Comparison of ENCODE assay signal across 24 cellular contexts in genomic region chr17:71535311-71535710, GRCh38.
"Had no signal": no experiment of that assay in that cellular context is flagged by ENCODE, and none has a peak within 500 bp of the region (broad histone marks: within the 10 kb centered on the region; RNA-seq: fewer than 3 reads in every experiment).

No MANE protein-coding gene starts in this region.

- H3K27me3 ChIP-seq: brain microvascular endothelial cell had no signal

- H3K4me3 Mint-ChIP-seq: activated CD4-positive, alpha-beta memory T cell treated with anti-CD3 and anti-CD28 coated beads, Interleukin-2, amount 10 ng/mL, durations not matched to agents 7 days and 5 days; activated naive CD4-positive, alpha-beta T cell treated with anti-CD3 and anti-CD28 coated beads, Interleukin-2, amount 10 ng/mL, durations not matched to agents 7 days and 5 days; activated naive CD8-positive, alpha-beta T cell treated with anti-CD3 and anti-CD28 coated beads for 36 hours; activated T-cell treated with anti-CD3 and anti-CD28 coated beads, Interleukin-2, amount 50 U/mL, for 72 hours; T-cell had no signal

- H3K36me3 ChIP-seq: brain microvascular endothelial cell had no signal

- H3K4me1 Mint-ChIP-seq: activated CD4-positive, alpha-beta memory T cell treated with anti-CD3 and anti-CD28 coated beads, Interleukin-2, amount 10 ng/mL, durations not matched to agents 7 days and 5 days; activated naive CD4-positive, alpha-beta T cell treated with anti-CD3 and anti-CD28 coated beads, Interleukin-2, amount 10 ng/mL, durations not matched to agents 7 days and 5 days; activated naive CD8-positive, alpha-beta T cell treated with anti-CD3 and anti-CD28 coated beads for 36 hours; T-cell had no signal

- DNase-seq: activated CD4-positive, alpha-beta memory T cell treated with anti-CD3 and anti-CD28 coated beads, Interleukin-2, amount 10 ng/mL, durations not matched to agents 7 days and 5 days; activated CD4-positive, alpha-beta T cell treated with anti-CD3 and anti-CD28 coated beads, Interleukin-2, amount 50 U/mL, for 1 hour; activated CD4-positive, CD25-positive, alpha-beta regulatory T cell; activated gamma-delta T cell treated with Interleukin-2 at 50 U/mL for 16 hours; activated naive CD4-positive, alpha-beta T cell treated with anti-CD3 and anti-CD28 coated beads, Interleukin-2, amount 10 ng/mL, durations not matched to agents 7 days and 5 days; activated naive CD8-positive, alpha-beta T cell treated with anti-CD3 and anti-CD28 coated beads for 36 hours; activated T-cell treated with anti-CD3 and anti-CD28 coated beads, Interleukin-2, amount 50 U/mL, for 72 hours; brain microvascular endothelial cell; caudate nucleus; MM.1S; NCI-H1105; NCI-H1436; NCI-H1694 treated with DMSO at 0.1 percent for 48 hours; NCI-H2029 treated with DMSO at 0.1 percent for 48 hours; NCI-H524; PC-3; SIG-M5; T-cell; T-helper 2 cell; T1000 had no signal

- H3K36me3 Mint-ChIP-seq: activated naive CD4-positive, alpha-beta T cell treated with anti-CD3 and anti-CD28 coated beads, Interleukin-2, amount 10 ng/mL, durations not matched to agents 7 days and 5 days; activated naive CD8-positive, alpha-beta T cell treated with anti-CD3 and anti-CD28 coated beads for 36 hours; T-cell had no signal

- H3K27ac Mint-ChIP-seq: activated CD4-positive, alpha-beta memory T cell treated with anti-CD3 and anti-CD28 coated beads, Interleukin-2, amount 10 ng/mL, durations not matched to agents 7 days and 5 days; activated naive CD4-positive, alpha-beta T cell treated with anti-CD3 and anti-CD28 coated beads, Interleukin-2, amount 10 ng/mL, durations not matched to agents 7 days and 5 days; activated naive CD8-positive, alpha-beta T cell treated with anti-CD3 and anti-CD28 coated beads for 36 hours; activated T-cell treated with anti-CD3 and anti-CD28 coated beads, Interleukin-2, amount 50 U/mL, for 72 hours; activated T-helper 2 cell treated with anti-CD3 and anti-CD28 coated beads, Interferon-gamma antibody, Interleukin-2, Interleukin-4, amounts not matched to agents 10 μg/mL and 5 μg/mL and 100 μg/mL, durations not matched to agents 14 hours and 24 hours and 36 hours; T-cell had no signal

- H3K27me3 Mint-ChIP-seq: activated CD4-positive, alpha-beta memory T cell treated with anti-CD3 and anti-CD28 coated beads, Interleukin-2, amount 10 ng/mL, durations not matched to agents 7 days and 5 days; activated naive CD4-positive, alpha-beta T cell treated with anti-CD3 and anti-CD28 coated beads, Interleukin-2, amount 10 ng/mL, durations not matched to agents 7 days and 5 days; T-cell had no signal

- H3K27ac ChIP-seq: brain microvascular endothelial cell, SK-N-MC, VCaP had no signal

- ATAC-seq: activated T-cell treated with anti-CD3 and anti-CD28 coated beads, Interleukin-2, amount 50 U/mL, for 72 hours; PC-3; T-cell had no signal

- H3K9me3 Mint-ChIP-seq: activated CD4-positive, alpha-beta memory T cell treated with anti-CD3 and anti-CD28 coated beads, Interleukin-2, amount 10 ng/mL, durations not matched to agents 7 days and 5 days; activated naive CD4-positive, alpha-beta T cell treated with anti-CD3 and anti-CD28 coated beads, Interleukin-2, amount 10 ng/mL, durations not matched to agents 7 days and 5 days had no signal

- H3K4me3 ChIP-seq: SK-N-MC had no signal

- FAIRE-seq: TTC549 had no signal
